In the genomic region with DNA sequence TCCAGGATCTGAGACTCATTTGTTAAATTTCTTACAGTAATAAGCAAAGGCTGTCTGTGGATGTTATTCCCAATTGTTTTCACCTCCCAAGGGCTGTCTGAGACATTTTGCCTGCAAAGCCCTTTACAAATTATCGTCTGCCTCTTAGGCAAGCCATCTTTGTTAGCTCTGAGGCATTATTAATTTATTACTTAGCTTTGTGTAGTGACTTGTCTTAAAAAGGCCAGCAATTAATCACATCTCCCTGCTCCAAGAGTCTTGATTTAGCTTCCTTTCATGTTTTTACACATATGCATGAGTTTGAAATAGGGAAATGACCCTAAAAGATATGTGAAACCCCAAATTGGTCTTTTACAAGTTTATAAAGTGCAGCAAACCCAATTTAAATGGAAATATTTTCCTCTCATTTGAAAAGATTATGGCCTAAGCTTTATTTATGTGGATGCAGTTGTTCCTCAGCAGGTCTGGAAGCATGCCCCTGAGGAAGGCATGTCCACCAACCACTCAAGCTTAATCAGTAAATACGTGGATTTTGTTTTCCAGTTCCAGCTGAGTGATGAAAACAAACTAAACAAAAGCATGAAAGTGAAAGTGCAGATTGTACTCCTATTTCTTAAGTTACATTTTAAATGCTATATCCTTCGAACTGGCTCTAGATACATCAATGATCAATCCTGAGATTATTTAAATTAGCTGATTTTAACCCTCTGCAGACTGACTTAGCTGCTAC, we compare ENCODE assay signal across 19 cellular contexts.
DNase-seq lines count a peak whose midpoint lies in the region; ATAC-seq and TF ChIP-seq lines count a peak whose summit lies in the region.
"Had no signal": no experiment of that assay in that cellular context is flagged by ENCODE, and none has a peak within 500 bp of the region (broad histone marks: within the 10 kb centered on the region; RNA-seq: fewer than 3 reads in every experiment).

No MANE protein-coding gene starts in this region.

- H3K27me3 ChIP-seq in AG04450 (ENCODE audit: control insufficient read depth, insufficient read depth, low read length) (no peaks in the 10 kb centered on the region), SJSA1 (replicated peaks) (no peaks in the 10 kb centered on the region), osteoblast (ENCODE audit: insufficient read depth, low read length) (no peaks in the 10 kb centered on the region)
- H3K27me3 ChIP-seq: gastroesophageal sphincter had no signal

- H3K9me3 Mint-ChIP-seq in activated CD8-positive, alpha-beta T cell treated with anti-CD3 and anti-CD28 coated beads, Interleukin-2, amount 10 ng/mL, durations not matched to agents 7 days and 5 days (ENCODE audit: insufficient read depth): no peaks in the 10 kb centered on the region
- H3K9me3 Mint-ChIP-seq in activated naive CD4-positive, alpha-beta T cell treated with anti-CD3 and anti-CD28 coated beads for 36 hours: peaks cover 6% of the 10 kb centered on the region

- H3K9me3 ChIP-seq in AG04450 (ENCODE audit: control insufficient read depth, insufficient read depth, low read length): no peaks in the 10 kb centered on the region
- no peaks in the 10 kb centered on the region for H3K9me3 ChIP-seq in SJSA1 (replicated peaks)
- no peaks in the 10 kb centered on the region for H3K9me3 ChIP-seq in osteoblast (ENCODE audit: low read depth, low read length)
- H3K9me3 ChIP-seq: gastroesophageal sphincter, prostate gland had no signal

- no peak overlapping the region for H3K4me3 ChIP-seq in AG04450 (ENCODE audit: low read depth, low read length)
- H3K4me3 ChIP-seq in SJSA1: no peak overlapping the region
- no peak overlapping the region for H3K4me3 ChIP-seq in fibroblast of the aortic adventitia (ENCODE audit: low read depth, low read length)
- no peak overlapping the region for H3K4me3 ChIP-seq in osteoblast (ENCODE audit: insufficient read depth, low read length)
- H3K4me3 ChIP-seq: gastroesophageal sphincter, left ventricle myocardium inferior, prostate gland had no signal

- H3K4me2 ChIP-seq in osteoblast (ENCODE audit: insufficient read depth, low read length): peak overlapping the region; percentile 70

- DNase-seq in AG04450 (ENCODE audit: low read depth, low spot score): no peak
- DNase-seq in SJSA1 (ENCODE audit: low read depth in 1 of 2, low spot score in 2 of 2): no peak
- DNase-seq in fibroblast of the aortic adventitia (ENCODE audit: low read depth): peak; percentile 41
- no peak for DNase-seq in osteoblast (ENCODE audit: insufficient read length, low spot score, missing footprints)
- no peak for DNase-seq in SK-N-DZ (ENCODE audit: low spot score)
- no peak for DNase-seq in activated CD8-positive, alpha-beta T cell treated with anti-CD3 and anti-CD28 coated beads, Interleukin-2, amount 10 ng/mL, durations not matched to agents 7 days and 5 days
- DNase-seq in activated naive CD4-positive, alpha-beta T cell treated with anti-CD3 and anti-CD28 coated beads for 36 hours: no peak
- DNase-seq: amniotic stem cell; CD8-positive, alpha-beta memory T cell; EL; left ventricle myocardium inferior; NCI-H187 treated with DMSO at 0.1 percent for 48 hours; NCI-H510A; Right ventricle myocardium superior; stimulated activated CD4-positive, alpha-beta T cell treated with anti-CD3 and anti-CD28 coated beads, Interleukin-12 subunit alpha, Interleukin-12 subunit beta, amount 100 ng/mL, for 4 hours; trophoblast cell had no signal

- CTCF ChIA-PET in AG04450 (lab: Charles Lee): interaction anchor here (0.7 to 1.4 kb wide), 6 partner anchors 56 to 470 kb away, joined by 3 to 7 read pairs (median 4); no protein-coding TSS in a partner anchor
- CTCF ChIA-PET in activated CD8-positive, alpha-beta T cell treated with anti-CD3 and anti-CD28 coated beads, Interleukin-2, amount 10 ng/mL, durations not matched to agents 7 days and 5 days (lab: Charles Lee): interaction anchor here (0.8 kb wide), 1 partner anchor 17 kb away, joined by 3 read pairs; no protein-coding TSS in a partner anchor
- CTCF ChIA-PET in activated naive CD4-positive, alpha-beta T cell treated with anti-CD3 and anti-CD28 coated beads for 36 hours (lab: Charles Lee): interaction anchor here (0.8 kb wide), 1 partner anchor 82 kb away, joined by 3 read pairs; no protein-coding TSS in a partner anchor

- H4K20me1 ChIP-seq in osteoblast (ENCODE audit: insufficient read depth, low read length): no peaks in the 10 kb centered on the region

- H3K36me3 ChIP-seq in SJSA1: no peaks in the 10 kb centered on the region
- H3K36me3 ChIP-seq in osteoblast (ENCODE audit: insufficient read depth, low read length): no peaks in the 10 kb centered on the region
- H3K36me3 ChIP-seq: gastroesophageal sphincter, left ventricle myocardium inferior, prostate gland had no signal

- H3K27ac Mint-ChIP-seq in activated CD8-positive, alpha-beta T cell treated with anti-CD3 and anti-CD28 coated beads, Interleukin-2, amount 10 ng/mL, durations not matched to agents 7 days and 5 days: no peak overlapping the region
- H3K27ac Mint-ChIP-seq in activated naive CD4-positive, alpha-beta T cell treated with anti-CD3 and anti-CD28 coated beads for 36 hours: no peak overlapping the region
- H3K27ac Mint-ChIP-seq: CD8-positive, alpha-beta memory T cell had no signal

- H2AFZ ChIP-seq in osteoblast (ENCODE audit: low read length): peak overlapping the region; percentile 67

- H3K27ac ChIP-seq in AG04450 (ENCODE audit: low read depth, low read length) (peak overlapping the region; percentile 89), SJSA1 (peak overlapping the region; percentile 21; the same call in 1 of the 2 replicates), osteoblast (ENCODE audit: low read depth, low read length) (peak overlapping the region; percentile 81)
- H3K27ac ChIP-seq: gastroesophageal sphincter, left ventricle myocardium inferior, prostate gland had no signal

- peaks cover 2% of the 10 kb centered on the region for H3K27me3 Mint-ChIP-seq in activated CD8-positive, alpha-beta T cell treated with anti-CD3 and anti-CD28 coated beads, Interleukin-2, amount 10 ng/mL, durations not matched to agents 7 days and 5 days (ENCODE audit: low read depth)
- peaks cover 6% of the 10 kb centered on the region for H3K27me3 Mint-ChIP-seq in activated naive CD4-positive, alpha-beta T cell treated with anti-CD3 and anti-CD28 coated beads for 36 hours (ENCODE audit: low read depth)

- POLR2A ChIA-PET in AG04450 (lab: Yijun Ruan, JAX): interaction anchor here (0.5 to 2.3 kb wide), 2 partner anchors 22 to 514 kb away, joined by 3 to 11 read pairs; no protein-coding TSS in a partner anchor
- POLR2A ChIA-PET in activated CD8-positive, alpha-beta T cell treated with anti-CD3 and anti-CD28 coated beads, Interleukin-2, amount 10 ng/mL, durations not matched to agents 7 days and 5 days (lab: Charles Lee): no interaction called here

- TF ChIP-seq CTCF in AG04450 (IDR thresholded peaks at IDR 0.05; ENCODE audit: low read depth, low read length) (no peak), fibroblast of the aortic adventitia (IDR thresholded peaks at IDR 0.05; ENCODE audit: insufficient read depth, low read length) (no peak), osteoblast (IDR thresholded peaks at IDR 0.05; ENCODE audit: extremely low read depth, low read depth, low read length) (no peak)

- ATAC-seq in HG03045 (IDR thresholded peaks at IDR 0.05; ENCODE audit: unreplicated experiment): no peak
- ATAC-seq in activated CD8-positive, alpha-beta T cell treated with anti-CD3 and anti-CD28 coated beads, Interleukin-2, amount 10 ng/mL, durations not matched to agents 7 days and 5 days: no peak
- ATAC-seq: gastroesophageal sphincter had no signal

- intact Hi-C loops in activated naive CD4-positive, alpha-beta T cell treated with anti-CD3 and anti-CD28 coated beads for 36 hours (cut with micrococcal nuclease): no loop called here

- no peak overlapping the region for H3K4me3 Mint-ChIP-seq in activated CD8-positive, alpha-beta T cell treated with anti-CD3 and anti-CD28 coated beads, Interleukin-2, amount 10 ng/mL, durations not matched to agents 7 days and 5 days
- no peak overlapping the region for H3K4me3 Mint-ChIP-seq in activated naive CD4-positive, alpha-beta T cell treated with anti-CD3 and anti-CD28 coated beads for 36 hours
- H3K4me3 Mint-ChIP-seq: CD8-positive, alpha-beta memory T cell had no signal

- no peaks in the 10 kb centered on the region for H3K79me2 ChIP-seq in osteoblast (ENCODE audit: insufficient read depth, low read length)

- no peaks in the 10 kb centered on the region for H3K4me1 Mint-ChIP-seq in activated CD8-positive, alpha-beta T cell treated with anti-CD3 and anti-CD28 coated beads, Interleukin-2, amount 10 ng/mL, durations not matched to agents 7 days and 5 days (ENCODE audit: low read depth)
- H3K4me1 Mint-ChIP-seq in activated naive CD4-positive, alpha-beta T cell treated with anti-CD3 and anti-CD28 coated beads for 36 hours (ENCODE audit: low read depth): no peaks in the 10 kb centered on the region
- H3K4me1 Mint-ChIP-seq: CD8-positive, alpha-beta memory T cell had no signal

- H3K36me3 Mint-ChIP-seq in activated CD8-positive, alpha-beta T cell treated with anti-CD3 and anti-CD28 coated beads, Interleukin-2, amount 10 ng/mL, durations not matched to agents 7 days and 5 days (ENCODE audit: low read depth): no peaks in the 10 kb centered on the region
- no peaks in the 10 kb centered on the region for H3K36me3 Mint-ChIP-seq in activated naive CD4-positive, alpha-beta T cell treated with anti-CD3 and anti-CD28 coated beads for 36 hours (ENCODE audit: low read depth)
- H3K36me3 Mint-ChIP-seq: CD8-positive, alpha-beta memory T cell had no signal

- peaks cover 42% of the 10 kb centered on the region for H3K4me1 ChIP-seq in SJSA1 (replicated peaks)
- H3K4me1 ChIP-seq in osteoblast (ENCODE audit: insufficient read depth, low read length): peaks cover 51% of the 10 kb centered on the region
- H3K4me1 ChIP-seq: left ventricle myocardium inferior, prostate gland had no signal

Comparison
In these comparisons a context has a peak if more than half of its experiments do, and no peak if none do; other contexts are left out.
1. H3K27ac ChIP-seq: peak in every context shown above with its lines; median percentile 89 in AG04450; 81 in osteoblast; 21 in SJSA1.